Comparison of ENCODE assay signal across 1 cellular context in genomic region chr17:79081571-79082276, GRCh38.
TF ChIP-seq lines count a peak whose summit lies in the region.

No MANE protein-coding gene starts in this region.

TF ChIP-seq in HepG2, 621 proteins besides CTCF, POLR2A, EP300 and RAD21:
- TF ChIP-seq POLR2G (IDR thresholded peaks at IDR 0.05; ENCODE audit: low read depth, low read length) (no peak), NFIB (CRISPR knock-in tag; IDR thresholded peaks at IDR 0.05; ENCODE audit: borderline replicate concordance) (0 out of 2 replicates have a peak, but pooled peaks have one; percentile 20)
TF ChIP-seq in HepG2: peak in this region for 1.
